11 cellular contexts compared by ENCODE assay signal in the genomic region with DNA sequence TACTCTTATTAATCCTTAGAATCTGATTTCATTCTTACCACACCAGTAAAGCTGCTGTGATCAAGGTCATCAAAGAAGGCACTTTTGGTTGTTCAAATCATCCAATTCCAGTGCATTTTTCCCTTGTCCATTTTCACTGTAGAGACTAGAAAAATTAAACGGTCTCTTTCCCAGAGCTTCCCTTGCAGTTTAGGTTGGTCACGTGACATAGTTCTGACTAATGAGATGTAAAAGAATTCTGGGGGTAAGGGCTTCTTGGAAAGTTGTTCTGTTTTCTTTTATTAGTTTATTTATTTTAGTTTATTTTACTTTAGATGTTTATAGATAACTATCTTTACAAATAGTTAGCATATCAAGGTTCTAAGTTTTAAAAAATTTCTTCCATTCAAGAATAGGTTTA. TPM values are rescaled to one million over a fixed set of nuclear protein-coding genes. Genes with fewer than 3 reads are reported as not detected.
"Had no signal": no experiment of that assay in that cellular context is flagged by ENCODE, and none has a peak within 500 bp of the region (broad histone marks: within the 10 kb centered on the region; RNA-seq: fewer than 3 reads in every experiment).

No MANE protein-coding gene starts in this region.

- H3K9ac ChIP-seq: GM23248 had no signal

- FAIRE-seq: HTR-8/SVneo had no signal

- H3K4me1 ChIP-seq: HAP-1 had no signal

- ATAC-seq: HCT116 had no signal

- H3K27ac ChIP-seq: GM23248 had no signal

- H3K36me3 ChIP-seq: HAP-1 had no signal

- DNase-seq: GM23248, GOT3, H7, HFFc6, KG1 had no signal

- H2AFZ ChIP-seq: GM23248 had no signal

- H3K4me3 ChIP-seq: GM23248, HAP-1 had no signal

- H3K9me3 ChIP-seq: HAP-1 had no signal

RNA-seq across cellular contexts. Expression of gene SYCP1, which starts 34.3 kb away (rescaled TPM):
- total RNA-seq: GM23248, H4, H7, HFFc6, HT-29 had no signal
- polyA plus RNA-seq: GM23248, IgD-negative memory B cell had no signal
